34 cellular contexts compared by ENCODE assay signal in the genomic region with DNA sequence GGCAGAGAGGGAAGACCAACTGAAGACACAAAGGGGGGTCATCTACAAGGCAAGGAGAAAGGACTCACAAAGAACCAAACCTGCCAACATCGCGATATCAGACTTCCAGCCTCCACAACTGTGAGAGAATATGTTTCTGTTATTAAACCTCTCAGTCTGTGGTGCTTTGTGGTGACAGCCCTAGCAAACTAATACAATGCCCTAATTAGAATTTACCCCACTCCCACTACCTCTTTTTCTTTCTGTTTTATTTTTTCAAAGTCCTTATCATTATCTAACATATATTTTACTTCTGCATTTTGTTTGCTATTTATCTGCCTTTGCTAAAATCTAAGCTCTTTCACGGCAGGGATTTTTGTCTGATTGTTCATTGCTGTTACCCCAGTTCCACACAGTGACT. TPM values are rescaled to one million over a fixed set of nuclear protein-coding genes. Genes with fewer than 3 reads are reported as not detected.
"Had no signal": no experiment of that assay in that cellular context is flagged by ENCODE, and none has a peak within 500 bp of the region (broad histone marks: within the 10 kb centered on the region; RNA-seq: fewer than 3 reads in every experiment).

No MANE protein-coding gene starts in this region.

- DNase-seq: activated CD4-positive, alpha-beta T cell treated with anti-CD3 and anti-CD28 coated beads, Interleukin-2, amount 10 ng/mL, durations not matched to agents 7 days and 5 days; activated CD4-positive, CD25-positive, alpha-beta regulatory T cell; activated CD8-positive, alpha-beta memory T cell treated with anti-CD3 and anti-CD28 coated beads, Interleukin-2, amount 50 U/mL, for 4 hours; activated effector memory CD4-positive, alpha-beta T cell treated with Interleukin-2 at 50 U/mL for 16 hours; activated naive CD4-positive, alpha-beta T cell treated with anti-CD3 and anti-CD28 coated beads, Interleukin-2, amount 10 ng/mL, durations not matched to agents 7 days and 5 days; activated T-cell treated with anti-CD3 and anti-CD28 coated beads for 4 hours; activated T-cell treated with anti-CD3 and anti-CD28 coated beads, Interleukin-2, amount 50 U/mL, for 4 hours; aorta; brain microvascular endothelial cell; central memory CD4-positive, alpha-beta T cell; MM.1S; MV-4-11; NCI-H1092; NCI-H1436 treated with DMSO at 0.1 percent for 48 hours; NCI-H1694 treated with DMSO at 0.1 percent for 48 hours; NCI-H2029; NCI-H345; NCI-H524 treated with DMSO at 0.1 percent for 48 hours; PC-3; Peyer's patch; RPMI8226; SHP77 treated with DMSO at 0.1 percent for 48 hours; SK-N-SH; WERI-Rb-1 had no signal

- ATAC-seq: PC-3 had no signal

- H3K36me3 Mint-ChIP-seq: activated CD4-positive, alpha-beta memory T cell treated with anti-CD3 and anti-CD28 coated beads for 36 hours; activated naive CD4-positive, alpha-beta T cell treated with anti-CD3 and anti-CD28 coated beads, Interleukin-2, amount 10 ng/mL, durations not matched to agents 7 days and 5 days; activated naive CD8-positive, alpha-beta T cell had no signal

- H3K4me1 Mint-ChIP-seq: activated CD4-positive, alpha-beta T cell treated with anti-CD3 and anti-CD28 coated beads, Interleukin-2, amount 10 ng/mL, durations not matched to agents 7 days and 5 days; activated naive CD4-positive, alpha-beta T cell treated with anti-CD3 and anti-CD28 coated beads, Interleukin-2, amount 10 ng/mL, durations not matched to agents 7 days and 5 days had no signal

- H3K9me3 Mint-ChIP-seq: activated CD4-positive, alpha-beta memory T cell treated with anti-CD3 and anti-CD28 coated beads for 36 hours; activated CD4-positive, alpha-beta T cell treated with anti-CD3 and anti-CD28 coated beads, Interleukin-2, amount 10 ng/mL, durations not matched to agents 7 days and 5 days; activated naive CD4-positive, alpha-beta T cell treated with anti-CD3 and anti-CD28 coated beads, Interleukin-2, amount 10 ng/mL, durations not matched to agents 7 days and 5 days; activated naive CD8-positive, alpha-beta T cell treated with anti-CD3 and anti-CD28 coated beads, Interleukin-2, amount 50 U/mL, for 24 hours; activated T-cell treated with anti-CD3 and anti-CD28 coated beads, Interleukin-2, amount 50 U/mL, for 4 hours; activated T-helper 1 cell treated with anti-CD3 and anti-CD28 coated beads, Interleukin-12 subunit alpha, Interleukin-12 subunit beta, Interleukin-2, Interleukin-4 antibody, amounts not matched to agents 30 ng/mL and 10 ng/mL and 1 ng/mL, durations not matched to agents 14 hours and 24 hours and 36 hours; T-helper 1 cell treated with Interleukin-12 subunit alpha and Interleukin-12 subunit beta and Interleukin-4 antibody, amounts not matched to agents 30 μg/mL and 1 μg/mL, for 36 hours; T-helper 2 cell treated with Interferon-gamma antibody and Interleukin-4, amounts not matched to agents 5 μg/mL and 100 μg/mL, for 36 hours had no signal

- H3K4me3 Mint-ChIP-seq: activated CD4-positive, alpha-beta memory T cell treated with anti-CD3 and anti-CD28 coated beads for 36 hours; activated CD4-positive, alpha-beta T cell treated with anti-CD3 and anti-CD28 coated beads, Interleukin-2, amount 10 ng/mL, durations not matched to agents 7 days and 5 days; activated naive CD4-positive, alpha-beta T cell treated with anti-CD3 and anti-CD28 coated beads, Interleukin-2, amount 10 ng/mL, durations not matched to agents 7 days and 5 days; activated naive CD8-positive, alpha-beta T cell; activated naive CD8-positive, alpha-beta T cell treated with anti-CD3 and anti-CD28 coated beads, Interleukin-2, amount 50 U/mL, for 24 hours; activated T-cell treated with anti-CD3 and anti-CD28 coated beads, Interleukin-2, amount 50 U/mL, for 4 hours; activated T-helper 1 cell treated with anti-CD3 and anti-CD28 coated beads, Interleukin-12 subunit alpha, Interleukin-12 subunit beta, Interleukin-2, Interleukin-4 antibody, amounts not matched to agents 30 ng/mL and 10 ng/mL and 1 ng/mL, durations not matched to agents 14 hours and 24 hours and 36 hours; T-helper 1 cell treated with Interleukin-12 subunit alpha and Interleukin-12 subunit beta and Interleukin-4 antibody, amounts not matched to agents 30 μg/mL and 1 μg/mL, for 36 hours; T-helper 2 cell treated with Interferon-gamma antibody and Interleukin-4, amounts not matched to agents 5 μg/mL and 100 μg/mL, for 36 hours had no signal

- H3K27ac Mint-ChIP-seq: activated CD4-positive, alpha-beta memory T cell treated with anti-CD3 and anti-CD28 coated beads for 36 hours; activated CD4-positive, alpha-beta T cell treated with anti-CD3 and anti-CD28 coated beads, Interleukin-2, amount 10 ng/mL, durations not matched to agents 7 days and 5 days; activated naive CD4-positive, alpha-beta T cell treated with anti-CD3 and anti-CD28 coated beads, Interleukin-2, amount 10 ng/mL, durations not matched to agents 7 days and 5 days; activated naive CD8-positive, alpha-beta T cell; activated naive CD8-positive, alpha-beta T cell treated with anti-CD3 and anti-CD28 coated beads, Interleukin-2, amount 50 U/mL, for 24 hours; T-helper 1 cell treated with Interleukin-12 subunit alpha and Interleukin-12 subunit beta and Interleukin-4 antibody, amounts not matched to agents 30 μg/mL and 1 μg/mL, for 36 hours; T-helper 2 cell treated with Interferon-gamma antibody and Interleukin-4, amounts not matched to agents 5 μg/mL and 100 μg/mL, for 36 hours had no signal

RNA-seq across cellular contexts. Expression of gene OR52D1, which starts 2.5 kb away (rescaled TPM):
- total RNA-seq: activated CD4-positive, alpha-beta memory T cell treated with anti-CD3 and anti-CD28 coated beads for 36 hours; activated CD4-positive, alpha-beta T cell treated with anti-CD3 and anti-CD28 coated beads, Interleukin-2, amount 10 ng/mL, durations not matched to agents 7 days and 5 days; activated T-cell treated with anti-CD3 and anti-CD28 coated beads, Interleukin-2, amount 50 U/mL, for 4 hours; activated T-helper 1 cell treated with anti-CD3 and anti-CD28 coated beads, Interleukin-12 subunit alpha, Interleukin-12 subunit beta, Interleukin-2, Interleukin-4 antibody, amounts not matched to agents 30 ng/mL and 10 ng/mL and 1 ng/mL, durations not matched to agents 14 hours and 24 hours and 36 hours; aorta; cerebellum; LHCN-M2; NCI-H460; PC-3; Peyer's patch; SJSA1 had no signal

RNA-seq across cellular contexts. Expression of gene UBQLN3, which starts 23.8 kb away (rescaled TPM):
- total RNA-seq: activated CD4-positive, alpha-beta memory T cell treated with anti-CD3 and anti-CD28 coated beads for 36 hours; activated CD4-positive, alpha-beta T cell treated with anti-CD3 and anti-CD28 coated beads, Interleukin-2, amount 10 ng/mL, durations not matched to agents 7 days and 5 days; activated T-cell treated with anti-CD3 and anti-CD28 coated beads, Interleukin-2, amount 50 U/mL, for 4 hours; activated T-helper 1 cell treated with anti-CD3 and anti-CD28 coated beads, Interleukin-12 subunit alpha, Interleukin-12 subunit beta, Interleukin-2, Interleukin-4 antibody, amounts not matched to agents 30 ng/mL and 10 ng/mL and 1 ng/mL, durations not matched to agents 14 hours and 24 hours and 36 hours; LHCN-M2; NCI-H460; PC-3; SJSA1 had no signal

RNA-seq across cellular contexts. Expression of gene UBQLNL, which starts 30.5 kb away (rescaled TPM):
- total RNA-seq: activated T-cell treated with anti-CD3 and anti-CD28 coated beads, Interleukin-2, amount 50 U/mL, for 4 hours; NCI-H460; PC-3 had no signal

RNA-seq across cellular contexts. Expression of gene OR51I2, which starts 36.9 kb away (rescaled TPM):
- total RNA-seq: activated CD4-positive, alpha-beta memory T cell treated with anti-CD3 and anti-CD28 coated beads for 36 hours; activated CD4-positive, alpha-beta T cell treated with anti-CD3 and anti-CD28 coated beads, Interleukin-2, amount 10 ng/mL, durations not matched to agents 7 days and 5 days; activated T-cell treated with anti-CD3 and anti-CD28 coated beads, Interleukin-2, amount 50 U/mL, for 4 hours; activated T-helper 1 cell treated with anti-CD3 and anti-CD28 coated beads, Interleukin-12 subunit alpha, Interleukin-12 subunit beta, Interleukin-2, Interleukin-4 antibody, amounts not matched to agents 30 ng/mL and 10 ng/mL and 1 ng/mL, durations not matched to agents 14 hours and 24 hours and 36 hours; aorta; cerebellum; LHCN-M2; NCI-H460; PC-3; Peyer's patch; SJSA1 had no signal

RNA-seq across cellular contexts. Expression of gene OR51I1, which starts 44.7 kb away (rescaled TPM):
- total RNA-seq: activated CD4-positive, alpha-beta memory T cell treated with anti-CD3 and anti-CD28 coated beads for 36 hours; activated CD4-positive, alpha-beta T cell treated with anti-CD3 and anti-CD28 coated beads, Interleukin-2, amount 10 ng/mL, durations not matched to agents 7 days and 5 days; activated T-cell treated with anti-CD3 and anti-CD28 coated beads, Interleukin-2, amount 50 U/mL, for 4 hours; activated T-helper 1 cell treated with anti-CD3 and anti-CD28 coated beads, Interleukin-12 subunit alpha, Interleukin-12 subunit beta, Interleukin-2, Interleukin-4 antibody, amounts not matched to agents 30 ng/mL and 10 ng/mL and 1 ng/mL, durations not matched to agents 14 hours and 24 hours and 36 hours; LHCN-M2; NCI-H460; PC-3; Peyer's patch; SJSA1 had no signal
